Comparison of ENCODE assay signal across 1 cellular context in the genomic region with DNA sequence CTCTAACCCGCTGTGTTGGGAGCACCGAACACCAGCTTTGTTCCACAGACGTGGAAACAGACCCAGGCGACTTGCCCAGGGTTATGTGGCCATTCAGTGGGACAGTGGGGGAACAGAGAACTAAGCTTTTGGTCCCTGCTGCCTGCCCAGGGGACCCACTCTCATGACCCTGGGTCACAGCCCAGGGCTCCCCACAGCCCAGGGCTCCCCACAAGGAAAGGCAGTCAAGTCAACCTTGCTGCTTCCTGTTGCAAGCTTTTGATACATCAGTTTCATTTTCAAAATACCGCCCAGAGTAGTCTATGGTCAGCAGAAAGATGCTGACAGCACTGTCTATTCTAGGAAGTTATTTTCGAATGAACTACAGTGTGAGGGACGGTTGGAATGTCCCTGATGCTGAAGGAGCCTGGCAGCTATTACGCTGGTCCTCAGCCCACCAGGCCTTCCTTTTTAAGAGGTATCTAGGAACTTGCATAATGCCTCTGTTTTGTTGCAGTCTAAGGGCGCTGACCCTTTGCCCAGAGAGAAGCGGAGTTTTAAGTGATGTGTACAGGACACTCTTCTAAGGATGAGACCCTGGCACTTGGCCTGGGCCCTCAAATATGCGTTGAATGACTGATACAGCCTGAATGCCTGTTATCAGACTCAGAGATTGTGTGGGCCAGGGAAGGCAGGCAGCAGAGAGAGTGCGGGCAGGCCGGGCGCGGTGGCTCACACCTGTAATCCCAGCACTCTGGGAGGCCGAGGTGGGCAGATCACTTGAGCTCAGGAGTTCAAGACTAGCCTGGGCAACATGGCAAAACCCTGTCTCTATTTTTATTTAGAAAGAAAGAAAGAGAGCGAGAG.
TF ChIP-seq lines count a peak whose summit lies in the region.

No MANE protein-coding gene starts in this region.

TF ChIP-seq in SK-N-SH, 30 proteins besides CTCF, POLR2A, EP300 and RAD21:
- TF ChIP-seq POLR2AphosphoS5 (IDR thresholded peaks at IDR 0.05; ENCODE audit: low read depth, low read length) (no peak), GATA2 (CRISPR knock-in tag; IDR thresholded peaks at IDR 0.05) (no peak), FOXM1 (IDR thresholded peaks at IDR 0.05; ENCODE audit: low read depth) (no peak), ELF1 (IDR thresholded peaks at IDR 0.05) (no peak), TEAD4 (IDR thresholded peaks at IDR 0.05; ENCODE audit: borderline replicate concordance, insufficient read depth) (no peak), SIN3A (IDR thresholded peaks at IDR 0.05; ENCODE audit: borderline replicate concordance, low read depth, low read length) (no peak), FOSL2 (IDR thresholded peaks at IDR 0.05; ENCODE audit: borderline replicate concordance, low read depth) (no peak), YY1 (IDR thresholded peaks at IDR 0.05; ENCODE audit: low read depth) (no peak), RFX5 (IDR thresholded peaks at IDR 0.05; ENCODE audit: low read length) (no peak), EZH2phosphoT487 (IDR thresholded peaks at IDR 0.05; ENCODE audit: borderline replicate concordance, low read depth) (no peak)
- TF ChIP-seq, protein P1, sequence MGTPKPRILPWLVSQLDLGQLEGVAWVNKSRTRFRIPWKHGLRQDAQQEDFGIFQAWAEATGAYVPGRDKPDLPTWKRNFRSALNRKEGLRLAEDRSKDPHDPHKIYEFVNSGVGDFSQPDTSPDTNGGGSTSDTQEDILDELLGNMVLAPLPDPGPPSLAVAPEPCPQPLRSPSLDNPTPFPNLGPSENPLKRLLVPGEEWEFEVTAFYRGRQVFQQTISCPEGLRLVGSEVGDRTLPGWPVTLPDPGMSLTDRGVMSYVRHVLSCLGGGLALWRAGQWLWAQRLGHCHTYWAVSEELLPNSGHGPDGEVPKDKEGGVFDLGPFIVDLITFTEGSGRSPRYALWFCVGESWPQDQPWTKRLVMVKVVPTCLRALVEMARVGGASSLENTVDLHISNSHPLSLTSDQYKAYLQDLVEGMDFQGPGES (IDR thresholded peaks at IDR 0.05; ENCODE audit: low read depth, low read length) = no peak
- TF ChIP-seq, protein P2, sequence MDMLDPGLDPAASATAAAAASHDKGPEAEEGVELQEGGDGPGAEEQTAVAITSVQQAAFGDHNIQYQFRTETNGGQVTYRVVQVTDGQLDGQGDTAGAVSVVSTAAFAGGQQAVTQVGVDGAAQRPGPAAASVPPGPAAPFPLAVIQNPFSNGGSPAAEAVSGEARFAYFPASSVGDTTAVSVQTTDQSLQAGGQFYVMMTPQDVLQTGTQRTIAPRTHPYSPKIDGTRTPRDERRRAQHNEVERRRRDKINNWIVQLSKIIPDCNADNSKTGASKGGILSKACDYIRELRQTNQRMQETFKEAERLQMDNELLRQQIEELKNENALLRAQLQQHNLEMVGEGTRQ (IDR thresholded peaks at IDR 0.05; ENCODE audit: borderline replicate concordance, low read depth, low read length) = no peak
TF ChIP-seq in SK-N-SH: peak in this region for 0.
